In the genomic region with DNA sequence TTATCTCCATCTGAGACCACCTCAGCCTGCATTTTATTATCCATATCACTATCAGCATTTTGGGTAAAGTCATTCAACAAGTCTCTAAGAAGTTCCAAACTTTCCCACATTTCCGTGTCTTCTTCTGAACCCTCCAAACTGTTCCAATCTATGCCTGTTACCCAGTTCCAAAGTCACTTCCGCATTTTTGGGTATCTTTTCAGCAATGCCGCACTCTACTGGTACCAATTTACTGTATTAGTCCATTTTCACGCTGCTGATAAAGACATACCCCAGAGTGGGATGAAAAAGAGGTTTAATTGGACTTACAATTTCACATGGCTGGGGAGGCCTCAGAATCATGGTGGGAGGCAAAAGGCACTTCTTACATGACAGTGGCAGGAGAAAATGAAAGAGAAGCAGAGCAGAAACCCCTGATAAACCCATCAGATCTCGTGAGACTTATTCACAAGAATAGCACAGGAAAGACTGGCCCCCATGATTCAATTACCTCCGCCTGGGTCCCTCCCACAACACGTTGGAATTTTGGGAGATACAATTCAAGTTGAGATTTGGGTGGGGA, we compare ENCODE assay signal across 10 cellular contexts. TPM values are rescaled to one million over a fixed set of nuclear protein-coding genes. Genes with fewer than 3 reads are reported as not detected.
A peak's percentile ranks its signal among the peaks of the same experiment; 100 is the strongest.
DNase-seq lines count a peak whose midpoint lies in the region; ATAC-seq, FAIRE-seq and TF ChIP-seq lines count a peak whose summit lies in the region.
"Not testable (repeated sequence)": the region's sequence is repeated elsewhere in the genome, so short reads cannot be mapped to it uniquely, and the experiment has no call there.
"Had no signal": no experiment of that assay in that cellular context is flagged by ENCODE, and none has a peak within 500 bp of the region (broad histone marks: within the 10 kb centered on the region; RNA-seq: fewer than 3 reads in every experiment).

No MANE protein-coding gene starts in this region.

- TF ChIP-seq CTCF in GM06990 (IDR thresholded peaks at IDR 0.05; ENCODE audit: insufficient read depth, low read length, poor library complexity, severe bottlenecking); activated B cell treated with CpG ODN at 0.5 μM for 24 hours (IDR thresholded peaks at IDR 0.05); K562 (IDR thresholded peaks at IDR 0.05 in 2 of 3, conservative IDR thresholded peaks at IDR 0.05 in 1 of 3; ENCODE audit: insufficient read depth in 2 of 3, low read depth in 1 of 3, low read length in 3 of 3): not testable (repeated sequence)

- not testable (repeated sequence) for H3K27ac ChIP-seq in K562 (ENCODE audit: extremely low read depth, low read depth, low read length)

- not testable (repeated sequence) for H3K9ac ChIP-seq in K562 (ENCODE audit: insufficient read depth in 1 of 2, low read depth in 2 of 2, low read length in 2 of 2)

- TF ChIP-seq EP300 in K562 (IDR thresholded peaks at IDR 0.05; ENCODE audit: low read length), result not testable (repeated sequence)

- peaks cover 71% of the 10 kb centered on the region for H3K4me1 Mint-ChIP-seq in activated B cell treated with CpG ODN at 0.5 μM for 24 hours

- H4K20me1 ChIP-seq in K562 (replicated peaks; ENCODE audit: control insufficient read depth, insufficient read depth, low read length), result not testable (repeated sequence)

- intact Hi-C loops in activated B cell treated with CpG ODN at 0.5 μM for 24 hours (cut with micrococcal nuclease); K562 (cut with micrococcal nuclease): not testable (repeated sequence)

- 20% methylated on average over 7 of the region's 7 CpGs for WGBS in K562 (ENCODE audit: insufficient coverage, low coverage, missing lambda C conversion rate)

- H3K36me3 ChIP-seq in GM06990 (ENCODE audit: control insufficient read depth, insufficient read depth, low read length); K562 (ENCODE audit: control insufficient read depth, insufficient read depth, low read length): not testable (repeated sequence)

- DNase-seq in GM06990 (ENCODE audit: extremely low read depth, insufficient read length) (peak; percentile 42), M059J (ENCODE audit: low read depth) (peak; percentile 13), OCI-M1 (lab: John Stamatoyannopoulos, UW) (peak; percentile 48)
- DNase-seq in GM12891 (ENCODE audit: insufficient read length, low spot score); activated B cell treated with CpG ODN at 0.5 μM for 24 hours; K562 (ENCODE audit: extremely low read depth in 1 of 4, low spot score in 3 of 4): not testable (repeated sequence)

- FAIRE-seq in GM12891 (lab: Jason Lieb, UNC); K562 (lab: Jason Lieb, UNC): not testable (repeated sequence)

- TF ChIP-seq POLR2A in GM12891 (IDR thresholded peaks at IDR 0.05; ENCODE audit: low read depth, low read length) (peak; percentile 69), GM19099 (IDR thresholded peaks at IDR 0.05; ENCODE audit: extremely low read depth, insufficient read length, low read depth) (peak; percentile 70)
- not testable (repeated sequence) for TF ChIP-seq POLR2A in K562 (conservative IDR thresholded peaks at IDR 0.05)

- H3K27me3 ChIP-seq in GM06990 (replicated peaks; ENCODE audit: control insufficient read depth, insufficient read depth, low read length); K562 (ENCODE audit: control insufficient read depth in 2 of 2, insufficient read depth in 2 of 2, low read length in 2 of 2): not testable (repeated sequence)

- not testable (repeated sequence) for ATAC-seq in activated B cell treated with CpG ODN at 0.5 μM for 24 hours (ENCODE audit: low read depth); K562

- BruUV-seq in K562 (replicated peaks; lab: Mats Ljungman, UMichigan), result not testable (repeated sequence)

- not testable (repeated sequence) for H3K27me3 Mint-ChIP-seq in activated B cell treated with CpG ODN at 0.5 μM for 24 hours

- POLR2A ChIA-PET in activated B cell treated with CpG ODN at 0.5 μM for 24 hours (lab: Charles Lee), result interaction anchor here (4.2 to 7.6 kb wide), 2 partner anchors 15 kb away, joined by 103 to 180 read pairs; partner anchors contain the start of gene RNASE4
- POLR2A ChIA-PET in K562 (lab: Yijun Ruan, JAX), result not testable (repeated sequence)

- in situ Hi-C loops in K562 (cut with MboI), result not testable (repeated sequence)

- CTCF ChIA-PET in activated B cell treated with CpG ODN at 0.5 μM for 24 hours (lab: Charles Lee), result interaction anchor here (4.2 to 6.6 kb wide), 2 partner anchors 16 to 24 kb away, joined by 52 to 83 read pairs; partner anchors contain the start of genes ANG and RNASE4
- CTCF ChIA-PET in K562 (lab: Yijun Ruan, JAX; ENCODE audit: low intra/inter-chr PET ratio), result not testable (repeated sequence)

- H3K9me1 ChIP-seq in K562 (ENCODE audit: control insufficient read depth, insufficient read depth, low read length), result not testable (repeated sequence)

- not testable (repeated sequence) for H3K9me3 Mint-ChIP-seq in activated B cell treated with CpG ODN at 0.5 μM for 24 hours

- not testable (repeated sequence) for H3K36me3 Mint-ChIP-seq in activated B cell treated with CpG ODN at 0.5 μM for 24 hours (ENCODE audit: low read depth)

- H3K79me2 ChIP-seq in K562 (ENCODE audit: control insufficient read depth, insufficient read depth, low read length), result not testable (repeated sequence)

- not testable (repeated sequence) for H3K4me2 ChIP-seq in K562 (ENCODE audit: insufficient read depth, low read length)

- H3K27ac Mint-ChIP-seq in activated B cell treated with CpG ODN at 0.5 μM for 24 hours, result peak overlapping the region; percentile 74

- peak overlapping the region; percentile 69 for H3K4me3 Mint-ChIP-seq in activated B cell treated with CpG ODN at 0.5 μM for 24 hours

- H2AFZ ChIP-seq in K562 (ENCODE audit: low read depth, low read length), result peak overlapping the region; percentile 50; the same call in 1 of the 2 replicates

- H3K4me3 ChIP-seq in GM06990 (replicated peaks; ENCODE audit: low read depth, low read length), result peak overlapping the region; percentile 56
- not testable (repeated sequence) for H3K4me3 ChIP-seq in K562

- not testable (repeated sequence) for TF ChIP-seq RAD21 in K562 (CRISPR knock-in tag; conservative IDR thresholded peaks at IDR 0.05 in 1 of 2, IDR thresholded peaks at IDR 0.05 in 1 of 2)

- H3K9me3 ChIP-seq in K562 (replicated peaks; ENCODE audit: control insufficient read depth, insufficient read depth, low read depth, low read length), result not testable (repeated sequence)

- not testable (repeated sequence) for H3K4me1 ChIP-seq in K562 (replicated peaks in 1 of 2; ENCODE audit: control insufficient read depth in 2 of 2, insufficient read depth in 2 of 2, low read length in 2 of 2)

RNA-seq across cellular contexts. Expression of gene RNASE4, which starts 17.9 kb away (rescaled TPM):
- 0.47 TPM for polyA plus RNA-seq in GM12891 (2012; ENCODE audit: low read depth, missing spikeins)
- 12.1 and 13.3 TPM in 2 replicates for total RNA-seq in M059J (2014; rRNA removed; shearing (Covaris generic))
- total RNA-seq in activated B cell treated with CpG ODN at 0.5 μM for 24 hours (0.20 and 1.0 TPM in 2 replicates), K562 (2014; rRNA removed) (0.09 and 0.12 TPM in 2 replicates), K562 (2014; rRNA removed; fragmentation: Illumina TruSeq; extraction: Trizol) (0.22 TPM in 1 of 2 replicates, not detected in the other), K562 (2015; rRNA removed; fragmentation: Illumina TruSeq; extraction: Trizol) (not detected in 2 replicates), K562 (2021) (0.22 and 0.29 TPM in 2 replicates)
- not detected in 2 replicates for total RNA-seq in K562 (2011; cell fraction: chromatin; rRNA removed; ENCODE audit: low replicate concordance)
- 0.13 TPM in 1 of 2 replicates, not detected in the other for total RNA-seq in K562 (2011; cell fraction: nucleolus; rRNA removed)
- 0.38 TPM in 1 of 2 replicates, not detected in the other for total RNA-seq in K562 (2011; cell fraction: nucleoplasm; rRNA removed)
- polyA plus RNA-seq in K562 (2011; rRNA removed) (0.10 and 0.53 TPM in 2 replicates), K562 (2014; fragmentation: Illumina TruSeq; extraction: Trizol) (0.09 TPM in 1 of 2 replicates, not detected in the other), K562 (2014; fragmentation: Nextera tagmentation; extraction: Ambion mirVana) (under 1 TPM; 0.13 to 0.14 TPM), K562 (2014; rRNA removed) (not detected in 2 replicates)
- 0.12 and 0.46 TPM in 2 replicates for polyA plus RNA-seq in K562 (2011; cell fraction: cytosol; rRNA removed)
- polyA plus RNA-seq in K562 (2011; cell fraction: nucleus; rRNA removed), result 0.11 and 0.18 TPM in 2 replicates
- polyA plus RNA-seq in K562 (2012), result 0.14 and 0.64 TPM in 2 replicates
- polyA minus RNA-seq in K562 (2011; rRNA and poly(A)+ RNA removed), result 0.39 TPM in 1 of 2 replicates, not detected in the other
- not detected in 2 replicates for polyA minus RNA-seq in K562 (2011; cell fraction: cytosol; rRNA and poly(A)+ RNA removed)
- polyA minus RNA-seq in K562 (2011; cell fraction: nucleus; rRNA and poly(A)+ RNA removed), result not detected in 2 replicates

RNA-seq across cellular contexts. Expression of gene ANG, which starts 22.1 kb away (rescaled TPM):
- 1.0 TPM for polyA plus RNA-seq in GM12891 (2012; ENCODE audit: low read depth, missing spikeins)
- 2.8 and 3.0 TPM in 2 replicates for total RNA-seq in M059J (2014; rRNA removed; shearing (Covaris generic))
- total RNA-seq in activated B cell treated with CpG ODN at 0.5 μM for 24 hours, result 1.1 TPM in 1 of 2 replicates, not detected in the other
- not detected in 2 replicates for total RNA-seq in K562 (2011; cell fraction: chromatin; rRNA removed; ENCODE audit: low replicate concordance)
- not detected in 2 replicates for total RNA-seq in K562 (2011; cell fraction: nucleolus; rRNA removed)
- total RNA-seq in K562 (2011; cell fraction: nucleoplasm; rRNA removed), result not detected in 2 replicates
- 0.73 TPM in 1 of 2 replicates, not detected in the other for total RNA-seq in K562 (2014; rRNA removed)
- not detected in 2 replicates for total RNA-seq in K562 (2014; rRNA removed; fragmentation: Illumina TruSeq; extraction: Trizol)
- total RNA-seq in K562 (2015; rRNA removed; fragmentation: Illumina TruSeq; extraction: Trizol), result not detected in 2 replicates
- 0.42 and 0.44 TPM in 2 replicates for total RNA-seq in K562 (2021)
- polyA plus RNA-seq in K562 (2011; rRNA removed), result 0.12 and 0.22 TPM in 2 replicates
- polyA plus RNA-seq in K562 (2011; cell fraction: cytosol; rRNA removed), result 0.18 and 0.42 TPM in 2 replicates
- polyA plus RNA-seq in K562 (2011; cell fraction: nucleus; rRNA removed), result not detected in 2 replicates
- polyA plus RNA-seq in K562 (2012), result 0.27 and 0.37 TPM in 2 replicates
- polyA plus RNA-seq in K562 (2014; fragmentation: Illumina TruSeq; extraction: Trizol), result 0.26 TPM in 1 of 2 replicates, not detected in the other
- polyA plus RNA-seq in K562 (2014; fragmentation: Nextera tagmentation; extraction: Ambion mirVana), result under 1 TPM; 0.21 to 0.34 TPM
- polyA plus RNA-seq in K562 (2014; rRNA removed), result 0.96 TPM in 1 of 2 replicates, not detected in the other
- polyA minus RNA-seq in K562 (2011; rRNA and poly(A)+ RNA removed), result not detected in 2 replicates
- not detected in 2 replicates for polyA minus RNA-seq in K562 (2011; cell fraction: cytosol; rRNA and poly(A)+ RNA removed)
- polyA minus RNA-seq in K562 (2011; cell fraction: nucleus; rRNA and poly(A)+ RNA removed), result not detected in 2 replicates

RNA-seq across cellular contexts. Expression of gene OR6S1, which starts 25.0 kb away (rescaled TPM):
- not detected for polyA plus RNA-seq in GM12891 (2012; ENCODE audit: low read depth, missing spikeins)
- not detected in 2 replicates for total RNA-seq in M059J (2014; rRNA removed; shearing (Covaris generic))
- total RNA-seq in activated B cell treated with CpG ODN at 0.5 μM for 24 hours (not detected in 2 replicates), K562 (2014; rRNA removed) (not detected in 2 replicates), K562 (2014; rRNA removed; fragmentation: Illumina TruSeq; extraction: Trizol) (not detected in 2 replicates), K562 (2015; rRNA removed; fragmentation: Illumina TruSeq; extraction: Trizol) (not detected in 2 replicates), K562 (2021) (not detected in 2 replicates)
- not detected in 2 replicates for total RNA-seq in K562 (2011; cell fraction: chromatin; rRNA removed; ENCODE audit: low replicate concordance)
- not detected in 2 replicates for total RNA-seq in K562 (2011; cell fraction: nucleolus; rRNA removed)
- not detected in 2 replicates for total RNA-seq in K562 (2011; cell fraction: nucleoplasm; rRNA removed)
- polyA plus RNA-seq in K562 (2011; rRNA removed) (not detected in 2 replicates), K562 (2014; fragmentation: Illumina TruSeq; extraction: Trizol) (not detected in 2 replicates), K562 (2014; fragmentation: Nextera tagmentation; extraction: Ambion mirVana) (not detected), K562 (2014; rRNA removed) (not detected in 2 replicates)
- polyA plus RNA-seq in K562 (2011; cell fraction: cytosol; rRNA removed), result not detected in 2 replicates
- polyA plus RNA-seq in K562 (2011; cell fraction: nucleus; rRNA removed), result not detected in 2 replicates
- not detected in 2 replicates for polyA plus RNA-seq in K562 (2012)
- polyA minus RNA-seq in K562 (2011; rRNA and poly(A)+ RNA removed), result not detected in 2 replicates
- polyA minus RNA-seq in K562 (2011; cell fraction: cytosol; rRNA and poly(A)+ RNA removed), result not detected in 2 replicates
- not detected in 2 replicates for polyA minus RNA-seq in K562 (2011; cell fraction: nucleus; rRNA and poly(A)+ RNA removed)
- total RNA-seq: CD8-positive, alpha-beta T cell; H4; LHCN-M2 had no signal
